Comparison of ENCODE assay signal across 1 cellular context in the genomic region with DNA sequence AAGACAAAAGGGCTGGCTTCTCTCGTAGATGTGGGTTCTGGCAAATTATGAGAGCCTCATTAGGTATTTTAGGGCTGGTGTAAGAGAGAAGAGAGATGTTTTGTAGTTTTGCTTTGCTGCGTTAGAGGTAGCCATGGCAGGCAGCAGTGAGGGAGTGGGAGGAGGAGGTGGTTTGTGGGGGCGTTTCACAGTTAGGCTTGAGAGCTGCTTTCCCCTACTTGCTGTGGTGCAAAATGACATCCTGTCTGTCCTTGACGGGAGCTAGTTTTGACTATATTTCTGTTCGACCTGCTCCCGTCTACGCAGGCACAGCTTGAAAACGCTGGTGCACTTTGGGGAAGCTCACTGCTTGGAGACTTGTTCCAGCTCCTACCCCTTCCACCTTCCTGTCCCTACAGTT.
TF ChIP-seq lines count a peak whose summit lies in the region.

No MANE protein-coding gene starts in this region.

TF ChIP-seq in K562, 482 proteins besides CTCF, POLR2A, EP300 and RAD21 (continued from another document):
- TF ChIP-seq, protein P1, sequence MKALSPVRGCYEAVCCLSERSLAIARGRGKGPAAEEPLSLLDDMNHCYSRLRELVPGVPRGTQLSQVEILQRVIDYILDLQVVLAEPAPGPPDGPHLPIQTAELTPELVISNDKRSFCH (CRISPR knock-in tag; IDR thresholded peaks at IDR 0.05) = no peak
- TF ChIP-seq, protein P1 (tag; IDR thresholded peaks at IDR 0.05) = no peak
